ENCODE assay signal across 13 cellular contexts in the genomic region with DNA sequence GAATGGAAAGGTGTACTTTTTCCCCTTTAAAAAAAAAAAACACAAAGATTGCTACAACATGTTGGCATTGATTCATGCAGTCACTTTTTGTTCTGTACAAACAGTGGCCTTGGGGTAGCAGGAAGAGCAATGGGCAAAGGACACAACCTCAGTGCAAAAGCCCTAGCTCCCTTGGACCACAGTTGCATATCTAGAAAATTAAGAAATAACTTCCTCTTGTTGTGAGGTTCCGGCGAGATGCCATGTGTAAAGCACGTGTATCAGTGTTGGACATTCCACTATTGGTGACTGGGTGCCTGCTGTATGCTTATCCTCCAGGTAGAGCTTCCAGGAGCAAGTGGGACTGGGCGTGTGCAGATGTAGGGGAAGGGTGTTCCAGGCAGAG.
DNase-seq lines count a peak whose midpoint lies in the region; ATAC-seq, FAIRE-seq and TF ChIP-seq lines count a peak whose summit lies in the region.
"Had no signal": no experiment of that assay in that cellular context is flagged by ENCODE, and none has a peak within 500 bp of the region (broad histone marks: within the 10 kb centered on the region; RNA-seq: fewer than 3 reads in every experiment).

No MANE protein-coding gene starts in this region.

- peaks cover 40% of the 10 kb centered on the region for H3K4me1 ChIP-seq in HEK293 (ENCODE audit: control insufficient read depth, insufficient read depth, low read length)
- H3K4me1 ChIP-seq in astrocyte (ENCODE audit: insufficient read depth, low read length), result peaks cover 27% of the 10 kb centered on the region
- no peaks in the 10 kb centered on the region for H3K4me1 ChIP-seq in right cardiac atrium (ENCODE audit: control insufficient read depth, insufficient read depth, low read length)
- H3K4me1 ChIP-seq in thyroid gland, result peaks cover 15 to 16% of the 10 kb centered on the region in 2 donors

- H3K4me2 ChIP-seq in astrocyte (ENCODE audit: low read length), result no peak overlapping the region

- ATAC-seq in right cardiac atrium, result peak; percentile 15 to 32
- ATAC-seq in sciatic nerve, result peak; percentile 12

- H3K9me3 Mint-ChIP-seq in astrocyte (ENCODE audit: unreplicated experiment), result no peaks in the 10 kb centered on the region

- CTCF ChIA-PET in HEK293 (lab: Yijun Ruan, JAX), result interaction anchor here (0.6 kb wide), 3 partner anchors 16 to 203 kb away, joined by 4 read pairs; no protein-coding TSS in a partner anchor

- H3K27ac Mint-ChIP-seq in astrocyte (ENCODE audit: unreplicated experiment), result no peak overlapping the region

- H3K9me3 ChIP-seq in HEK293 (ENCODE audit: control insufficient read depth, insufficient read depth, low read depth, low read length), result no peaks in the 10 kb centered on the region
- no peaks in the 10 kb centered on the region for H3K9me3 ChIP-seq in astrocyte (ENCODE audit: insufficient read depth, low read depth, low read length)
- H3K9me3 ChIP-seq in right cardiac atrium (ENCODE audit: control insufficient read depth, low read length), result no peaks in the 10 kb centered on the region
- H3K9me3 ChIP-seq in thyroid gland, result no peaks in the 10 kb centered on the region
- H3K9me3 ChIP-seq: ovary had no signal

- no peaks in the 10 kb centered on the region for H3K79me2 ChIP-seq in astrocyte (ENCODE audit: insufficient read depth, low read length)

- TF ChIP-seq POLR2A in thyroid gland (IDR thresholded peaks at IDR 0.05), result no peak

- no peaks in the 10 kb centered on the region for H3K36me3 Mint-ChIP-seq in astrocyte (ENCODE audit: low read depth, unreplicated experiment)

- no peak for FAIRE-seq in astrocyte (lab: Jason Lieb, UNC)

- intact Hi-C loops in right cardiac atrium (cut with DNase I), result no loop called here
- intact Hi-C loops in sciatic nerve (cut with DNase I), result no loop called here
- intact Hi-C loops in thyroid gland (cut with DNase I), result no loop called here

- no peak overlapping the region for H3K9ac ChIP-seq in astrocyte (ENCODE audit: low read length)

- no peak overlapping the region for H2AFZ ChIP-seq in astrocyte (ENCODE audit: low read depth, low read length)

- H3K36me3 ChIP-seq in HEK293 (ENCODE audit: control insufficient read depth in 2 of 2, insufficient read depth in 1 of 2, low read length in 2 of 2) (no peaks in the 10 kb centered on the region), astrocyte (ENCODE audit: insufficient read depth, low read length) (no peaks in the 10 kb centered on the region), thyroid gland (no peaks in the 10 kb centered on the region)
- H3K36me3 ChIP-seq: cardiac muscle cell, ovary had no signal

- DNase-seq in astrocyte (ENCODE audit: low read depth) (no peak), right cardiac atrium (no peak), sciatic nerve (ENCODE audit: low spot score) (no peak), thyroid gland (no peak), AG08395 (ENCODE audit: low spot score) (no peak), cerebellum (ENCODE audit: low spot score) (no peak), cerebellar cortex (ENCODE audit: low spot score) (no peak)
- DNase-seq: activated gamma-delta T cell, hypothalamus, NCI-H1048 had no signal

- no peaks in the 10 kb centered on the region for H4K20me1 ChIP-seq in astrocyte (ENCODE audit: insufficient read depth, low read length)

- H3K4me3 ChIP-seq in HEK293 (ENCODE audit: low read depth, low read length), result no peak overlapping the region
- no peak overlapping the region for H3K4me3 ChIP-seq in astrocyte (ENCODE audit: insufficient read depth, low read depth, low read length)
- no peak overlapping the region for H3K4me3 ChIP-seq in right cardiac atrium (ENCODE audit: low read length)
- H3K4me3 ChIP-seq in thyroid gland (replicated peaks in 1 of 3), result no peak overlapping the region
- H3K4me3 ChIP-seq: cardiac muscle cell, ovary had no signal

- peak overlapping the region; percentile 72 for H3K27ac ChIP-seq in HEK293 (ENCODE audit: extremely low read depth, low read depth, low read length)
- H3K27ac ChIP-seq in astrocyte (ENCODE audit: low read depth, low read length), result peak overlapping the region; percentile 16
- no peak overlapping the region for H3K27ac ChIP-seq in right cardiac atrium (ENCODE audit: low read length)
- peak overlapping the region in 1 of 3 donors; percentile 79 for H3K27ac ChIP-seq in thyroid gland
- H3K27ac ChIP-seq: cardiac muscle cell, ovary had no signal

- H3K4me1 Mint-ChIP-seq in astrocyte (ENCODE audit: low read depth, unreplicated experiment), result peaks cover 14% of the 10 kb centered on the region

- no peak overlapping the region for H3K4me3 Mint-ChIP-seq in astrocyte (ENCODE audit: unreplicated experiment)

- 78% methylated on average over 4 of the region's 4 CpGs for WGBS in right cardiac atrium
- WGBS in thyroid gland, 2 donors, result 82 to 95% methylated on average over 4 of the region's 4 CpGs

- H3K27me3 Mint-ChIP-seq in astrocyte (ENCODE audit: low read depth, unreplicated experiment), result peaks cover 2% of the 10 kb centered on the region

- POLR2A ChIA-PET in HEK293 (lab: Yijun Ruan, JAX), result interaction anchor here (1.2 to 1.4 kb wide), 2 partner anchors 15 to 23 kb away, joined by 3 to 4 read pairs; no protein-coding TSS in a partner anchor

- TF ChIP-seq CTCF in HEK293 (tag by site-specific recombination; IDR thresholded peaks at IDR 0.05) (no peak), astrocyte (IDR thresholded peaks at IDR 0.05; ENCODE audit: insufficient read depth, low read depth, low read length) (no peak), thyroid gland (IDR thresholded peaks at IDR 0.05) (no peak)

- H3K27me3 ChIP-seq in astrocyte (ENCODE audit: insufficient read depth, low read length), result no peaks in the 10 kb centered on the region
- no peaks in the 10 kb centered on the region for H3K27me3 ChIP-seq in right cardiac atrium (ENCODE audit: control insufficient read depth, insufficient read depth)
- no peaks in the 10 kb centered on the region for H3K27me3 ChIP-seq in thyroid gland
- H3K27me3 ChIP-seq: cardiac muscle cell, ovary had no signal

TF ChIP-seq in HEK293, 187 proteins besides CTCF, POLR2A, EP300 and RAD21:
- TF ChIP-seq ZNF585B (tag by site-specific recombination; IDR thresholded peaks at IDR 0.05), result no peak
- no peak for TF ChIP-seq ZNF391 (tag by site-specific recombination; IDR thresholded peaks at IDR 0.05; ENCODE audit: borderline replicate concordance, low read depth)
- no peak for TF ChIP-seq ZNF121 (tag by site-specific recombination; IDR thresholded peaks at IDR 0.05)
- TF ChIP-seq ZNF747 (tag by site-specific recombination; IDR thresholded peaks at IDR 0.05), result no peak
TF ChIP-seq in HEK293: peak in this region for 0.
